Comparison of ENCODE assay signal across 2 cellular contexts in the genomic region with DNA sequence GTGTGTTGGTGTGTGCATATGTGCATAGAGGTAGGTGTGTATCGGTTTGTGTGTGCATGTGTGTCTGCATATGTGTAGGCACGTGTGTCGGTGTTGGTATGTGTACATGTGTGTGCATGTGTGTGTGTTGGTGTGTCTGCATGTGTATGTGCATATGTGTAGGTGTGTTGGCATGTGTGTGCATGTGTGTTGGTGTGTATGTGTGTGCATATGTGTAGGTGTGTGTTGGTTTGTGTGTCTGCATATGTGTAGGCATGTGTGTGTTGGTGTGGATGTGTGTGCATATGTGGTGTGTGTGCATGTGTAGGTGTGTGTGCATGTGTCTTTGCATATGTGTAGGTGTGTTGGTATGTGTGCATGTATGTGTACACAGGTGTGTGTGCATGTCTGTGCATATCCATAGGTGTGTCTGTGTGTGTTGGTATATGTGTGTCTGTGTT.
TF ChIP-seq lines count a peak whose summit lies in the region.

No MANE protein-coding gene starts in this region.

TF ChIP-seq in HepG2, 621 proteins besides CTCF, POLR2A, EP300 and RAD21 (continues in another document):
- TF ChIP-seq, protein P1, sequence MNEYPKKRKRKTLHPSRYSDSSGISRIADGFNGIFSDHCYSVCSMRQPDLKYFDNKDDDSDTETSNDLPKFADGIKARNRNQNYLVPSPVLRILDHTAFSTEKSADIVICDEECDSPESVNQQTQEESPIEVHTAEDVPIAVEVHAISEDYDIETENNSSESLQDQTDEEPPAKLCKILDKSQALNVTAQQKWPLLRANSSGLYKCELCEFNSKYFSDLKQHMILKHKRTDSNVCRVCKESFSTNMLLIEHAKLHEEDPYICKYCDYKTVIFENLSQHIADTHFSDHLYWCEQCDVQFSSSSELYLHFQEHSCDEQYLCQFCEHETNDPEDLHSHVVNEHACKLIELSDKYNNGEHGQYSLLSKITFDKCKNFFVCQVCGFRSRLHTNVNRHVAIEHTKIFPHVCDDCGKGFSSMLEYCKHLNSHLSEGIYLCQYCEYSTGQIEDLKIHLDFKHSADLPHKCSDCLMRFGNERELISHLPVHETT (CRISPR knock-in tag; conservative IDR thresholded peaks at IDR 0.05) = no peak
- TF ChIP-seq, protein P2, sequence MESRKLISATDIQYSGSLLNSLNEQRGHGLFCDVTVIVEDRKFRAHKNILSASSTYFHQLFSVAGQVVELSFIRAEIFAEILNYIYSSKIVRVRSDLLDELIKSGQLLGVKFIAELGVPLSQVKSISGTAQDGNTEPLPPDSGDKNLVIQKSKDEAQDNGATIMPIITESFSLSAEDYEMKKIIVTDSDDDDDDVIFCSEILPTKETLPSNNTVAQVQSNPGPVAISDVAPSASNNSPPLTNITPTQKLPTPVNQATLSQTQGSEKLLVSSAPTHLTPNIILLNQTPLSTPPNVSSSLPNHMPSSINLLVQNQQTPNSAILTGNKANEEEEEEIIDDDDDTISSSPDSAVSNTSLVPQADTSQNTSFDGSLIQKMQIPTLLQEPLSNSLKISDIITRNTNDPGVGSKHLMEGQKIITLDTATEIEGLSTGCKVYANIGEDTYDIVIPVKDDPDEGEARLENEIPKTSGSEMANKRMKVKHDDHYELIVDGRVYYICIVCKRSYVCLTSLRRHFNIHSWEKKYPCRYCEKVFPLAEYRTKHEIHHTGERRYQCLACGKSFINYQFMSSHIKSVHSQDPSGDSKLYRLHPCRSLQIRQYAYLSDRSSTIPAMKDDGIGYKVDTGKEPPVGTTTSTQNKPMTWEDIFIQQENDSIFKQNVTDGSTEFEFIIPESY (CRISPR knock-in tag; IDR thresholded peaks at IDR 0.05) = no peak
- TF ChIP-seq, protein P3, sequence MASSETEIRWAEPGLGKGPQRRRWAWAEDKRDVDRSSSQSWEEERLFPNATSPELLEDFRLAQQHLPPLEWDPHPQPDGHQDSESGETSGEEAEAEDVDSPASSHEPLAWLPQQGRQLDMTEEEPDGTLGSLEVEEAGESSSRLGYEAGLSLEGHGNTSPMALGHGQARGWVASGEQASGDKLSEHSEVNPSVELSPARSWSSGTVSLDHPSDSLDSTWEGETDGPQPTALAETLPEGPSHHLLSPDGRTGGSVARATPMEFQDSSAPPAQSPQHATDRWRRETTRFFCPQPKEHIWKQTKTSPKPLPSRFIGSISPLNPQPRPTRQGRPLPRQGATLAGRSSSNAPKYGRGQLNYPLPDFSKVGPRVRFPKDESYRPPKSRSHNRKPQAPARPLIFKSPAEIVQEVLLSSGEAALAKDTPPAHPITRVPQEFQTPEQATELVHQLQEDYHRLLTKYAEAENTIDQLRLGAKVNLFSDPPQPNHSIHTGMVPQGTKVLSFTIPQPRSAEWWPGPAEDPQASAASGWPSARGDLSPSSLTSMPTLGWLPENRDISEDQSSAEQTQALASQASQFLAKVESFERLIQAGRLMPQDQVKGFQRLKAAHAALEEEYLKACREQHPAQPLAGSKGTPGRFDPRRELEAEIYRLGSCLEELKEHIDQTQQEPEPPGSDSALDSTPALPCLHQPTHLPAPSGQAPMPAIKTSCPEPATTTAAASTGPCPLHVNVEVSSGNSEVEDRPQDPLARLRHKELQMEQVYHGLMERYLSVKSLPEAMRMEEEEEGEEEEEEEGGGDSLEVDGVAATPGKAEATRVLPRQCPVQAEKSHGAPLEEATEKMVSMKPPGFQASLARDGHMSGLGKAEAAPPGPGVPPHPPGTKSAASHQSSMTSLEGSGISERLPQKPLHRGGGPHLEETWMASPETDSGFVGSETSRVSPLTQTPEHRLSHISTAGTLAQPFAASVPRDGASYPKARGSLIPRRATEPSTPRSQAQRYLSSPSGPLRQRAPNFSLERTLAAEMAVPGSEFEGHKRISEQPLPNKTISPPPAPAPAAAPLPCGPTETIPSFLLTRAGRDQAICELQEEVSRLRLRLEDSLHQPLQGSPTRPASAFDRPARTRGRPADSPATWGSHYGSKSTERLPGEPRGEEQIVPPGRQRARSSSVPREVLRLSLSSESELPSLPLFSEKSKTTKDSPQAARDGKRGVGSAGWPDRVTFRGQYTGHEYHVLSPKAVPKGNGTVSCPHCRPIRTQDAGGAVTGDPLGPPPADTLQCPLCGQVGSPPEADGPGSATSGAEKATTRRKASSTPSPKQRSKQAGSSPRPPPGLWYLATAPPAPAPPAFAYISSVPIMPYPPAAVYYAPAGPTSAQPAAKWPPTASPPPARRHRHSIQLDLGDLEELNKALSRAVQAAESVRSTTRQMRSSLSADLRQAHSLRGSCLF (CRISPR knock-in tag; IDR thresholded peaks at IDR 0.05; ENCODE audit: borderline replicate concordance) = no peak
- TF ChIP-seq ESRRA (CRISPR knock-in tag; IDR thresholded peaks at IDR 0.05; ENCODE audit: low read depth) (no peak), ZNF674 (CRISPR knock-in tag; IDR thresholded peaks at IDR 0.05; ENCODE audit: low read depth) (no peak), ARNT2 (CRISPR knock-in tag; IDR thresholded peaks at IDR 0.05; ENCODE audit: low read depth) (no peak), FOSL2 (CRISPR knock-in tag; IDR thresholded peaks at IDR 0.05) (no peak), ZNF207 (IDR thresholded peaks at IDR 0.05; ENCODE audit: borderline replicate concordance) (peak; percentile 93; the same call in 1 of the 2 replicates), CHD4 (IDR thresholded peaks at IDR 0.05; ENCODE audit: borderline replicate concordance, low read length) (no peak), TOPORS (CRISPR knock-in tag; IDR thresholded peaks at IDR 0.05) (no peak), MAF1 (CRISPR knock-in tag; IDR thresholded peaks at IDR 0.05; ENCODE audit: borderline replicate concordance) (no peak), ZNF432 (CRISPR knock-in tag; IDR thresholded peaks at IDR 0.05; ENCODE audit: borderline replicate concordance) (no peak), ZNF468 (CRISPR knock-in tag; IDR thresholded peaks at IDR 0.05) (no peak), HCFC1 (IDR thresholded peaks at IDR 0.05; ENCODE audit: low read depth, low read length) (no peak)
- TF ChIP-seq, protein P4, sequence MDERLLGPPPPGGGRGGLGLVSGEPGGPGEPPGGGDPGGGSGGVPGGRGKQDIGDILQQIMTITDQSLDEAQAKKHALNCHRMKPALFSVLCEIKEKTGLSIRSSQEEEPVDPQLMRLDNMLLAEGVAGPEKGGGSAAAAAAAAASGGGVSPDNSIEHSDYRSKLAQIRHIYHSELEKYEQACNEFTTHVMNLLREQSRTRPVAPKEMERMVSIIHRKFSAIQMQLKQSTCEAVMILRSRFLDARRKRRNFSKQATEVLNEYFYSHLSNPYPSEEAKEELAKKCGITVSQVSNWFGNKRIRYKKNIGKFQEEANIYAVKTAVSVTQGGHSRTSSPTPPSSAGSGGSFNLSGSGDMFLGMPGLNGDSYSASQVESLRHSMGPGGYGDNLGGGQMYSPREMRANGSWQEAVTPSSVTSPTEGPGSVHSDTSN (CRISPR knock-in tag; IDR thresholded peaks at IDR 0.05) = no peak
- TF ChIP-seq, protein P5, sequence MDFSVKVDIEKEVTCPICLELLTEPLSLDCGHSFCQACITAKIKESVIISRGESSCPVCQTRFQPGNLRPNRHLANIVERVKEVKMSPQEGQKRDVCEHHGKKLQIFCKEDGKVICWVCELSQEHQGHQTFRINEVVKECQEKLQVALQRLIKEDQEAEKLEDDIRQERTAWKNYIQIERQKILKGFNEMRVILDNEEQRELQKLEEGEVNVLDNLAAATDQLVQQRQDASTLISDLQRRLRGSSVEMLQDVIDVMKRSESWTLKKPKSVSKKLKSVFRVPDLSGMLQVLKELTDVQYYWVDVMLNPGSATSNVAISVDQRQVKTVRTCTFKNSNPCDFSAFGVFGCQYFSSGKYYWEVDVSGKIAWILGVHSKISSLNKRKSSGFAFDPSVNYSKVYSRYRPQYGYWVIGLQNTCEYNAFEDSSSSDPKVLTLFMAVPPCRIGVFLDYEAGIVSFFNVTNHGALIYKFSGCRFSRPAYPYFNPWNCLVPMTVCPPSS (IDR thresholded peaks at IDR 0.05) = peak; percentile 66; the same call in 1 of the 2 replicates

TF ChIP-seq in K562, 482 proteins besides CTCF, POLR2A, EP300 and RAD21 (continues in another document):
- TF ChIP-seq, protein P1 (CRISPR knock-in tag; conservative IDR thresholded peaks at IDR 0.05 in 1 of 2, IDR thresholded peaks at IDR 0.05 in 1 of 2) = no peak
- TF ChIP-seq ELF4 (CRISPR knock-in tag; IDR thresholded peaks at IDR 0.05) (0 out of 2 replicates have a peak, but pooled peaks have one; percentile 20), ZNF77 (CRISPR knock-in tag; IDR thresholded peaks at IDR 0.05) (no peak), PTRF (tag; IDR thresholded peaks at IDR 0.05) (no peak), ZNF134 (CRISPR knock-in tag; conservative IDR thresholded peaks at IDR 0.05) (no peak), GTF2E2 (tag; IDR thresholded peaks at IDR 0.05) (no peak), JUNB (CRISPR knock-in tag; conservative IDR thresholded peaks at IDR 0.05) (no peak), XRCC5 (IDR thresholded peaks at IDR 0.05; ENCODE audit: low read depth, low read length) (no peak), HMG20A (CRISPR knock-in tag; conservative IDR thresholded peaks at IDR 0.05) (no peak), RBFOX2 (IDR thresholded peaks at IDR 0.05; ENCODE audit: low read depth, low read length) (no peak), BRCA1 (IDR thresholded peaks at IDR 0.05) (no peak), BRCA1 (CRISPR knock-in tag; IDR thresholded peaks at IDR 0.05) (no peak), TBP (optimal IDR thresholded peaks at IDR 0.05; ENCODE audit: low read depth, low read length) (no peak), KAT2B (IDR thresholded peaks at IDR 0.05; ENCODE audit: low read depth, low read length) (no peak), MYBL2 (IDR thresholded peaks at IDR 0.05; ENCODE audit: low read depth) (no peak), MYBL2 (CRISPR knock-in tag; IDR thresholded peaks at IDR 0.05; ENCODE audit: borderline replicate concordance) (peak; percentile 43; the same call in 1 of the 2 replicates)
- TF ChIP-seq, protein P6, sequence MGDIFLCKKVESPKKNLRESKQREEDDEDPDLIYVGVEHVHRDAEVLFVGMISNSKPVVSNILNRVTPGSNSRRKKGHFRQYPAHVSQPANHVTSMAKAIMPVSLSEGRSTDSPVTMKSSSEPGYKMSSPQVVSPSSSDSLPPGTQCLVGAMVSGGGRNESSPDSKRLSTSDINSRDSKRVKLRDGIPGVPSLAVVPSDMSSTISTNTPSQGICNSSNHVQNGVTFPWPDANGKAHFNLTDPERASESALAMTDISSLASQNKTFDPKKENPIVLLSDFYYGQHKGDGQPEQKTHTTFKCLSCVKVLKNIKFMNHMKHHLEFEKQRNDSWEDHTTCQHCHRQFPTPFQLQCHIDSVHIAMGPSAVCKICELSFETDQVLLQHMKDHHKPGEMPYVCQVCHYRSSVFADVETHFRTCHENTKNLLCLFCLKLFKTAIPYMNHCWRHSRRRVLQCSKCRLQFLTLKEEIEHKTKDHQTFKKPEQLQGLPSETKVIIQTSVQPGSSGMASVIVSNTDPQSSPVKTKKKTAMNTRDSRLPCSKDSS (IDR thresholded peaks at IDR 0.05; ENCODE audit: low read depth, partially characterized antibody) = no peak
- TF ChIP-seq, protein P7, sequence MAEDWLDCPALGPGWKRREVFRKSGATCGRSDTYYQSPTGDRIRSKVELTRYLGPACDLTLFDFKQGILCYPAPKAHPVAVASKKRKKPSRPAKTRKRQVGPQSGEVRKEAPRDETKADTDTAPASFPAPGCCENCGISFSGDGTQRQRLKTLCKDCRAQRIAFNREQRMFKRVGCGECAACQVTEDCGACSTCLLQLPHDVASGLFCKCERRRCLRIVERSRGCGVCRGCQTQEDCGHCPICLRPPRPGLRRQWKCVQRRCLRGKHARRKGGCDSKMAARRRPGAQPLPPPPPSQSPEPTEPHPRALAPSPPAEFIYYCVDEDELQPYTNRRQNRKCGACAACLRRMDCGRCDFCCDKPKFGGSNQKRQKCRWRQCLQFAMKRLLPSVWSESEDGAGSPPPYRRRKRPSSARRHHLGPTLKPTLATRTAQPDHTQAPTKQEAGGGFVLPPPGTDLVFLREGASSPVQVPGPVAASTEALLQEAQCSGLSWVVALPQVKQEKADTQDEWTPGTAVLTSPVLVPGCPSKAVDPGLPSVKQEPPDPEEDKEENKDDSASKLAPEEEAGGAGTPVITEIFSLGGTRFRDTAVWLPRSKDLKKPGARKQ (CRISPR knock-in tag; IDR thresholded peaks at IDR 0.05) = no peak
- TF ChIP-seq, protein P8, sequence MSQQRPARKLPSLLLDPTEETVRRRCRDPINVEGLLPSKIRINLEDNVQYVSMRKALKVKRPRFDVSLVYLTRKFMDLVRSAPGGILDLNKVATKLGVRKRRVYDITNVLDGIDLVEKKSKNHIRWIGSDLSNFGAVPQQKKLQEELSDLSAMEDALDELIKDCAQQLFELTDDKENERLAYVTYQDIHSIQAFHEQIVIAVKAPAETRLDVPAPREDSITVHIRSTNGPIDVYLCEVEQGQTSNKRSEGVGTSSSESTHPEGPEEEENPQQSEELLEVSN (IDR thresholded peaks at IDR 0.05; ENCODE audit: borderline replicate concordance in 1 of 2, extremely low read depth in 1 of 2, insufficient read depth in 1 of 2, insufficient read length in 1 of 2, low read depth in 1 of 2, low read length in 1 of 2, poor library complexity in 1 of 2, severe bottlenecking in 1 of 2) = no peak
- TF ChIP-seq, protein P9, sequence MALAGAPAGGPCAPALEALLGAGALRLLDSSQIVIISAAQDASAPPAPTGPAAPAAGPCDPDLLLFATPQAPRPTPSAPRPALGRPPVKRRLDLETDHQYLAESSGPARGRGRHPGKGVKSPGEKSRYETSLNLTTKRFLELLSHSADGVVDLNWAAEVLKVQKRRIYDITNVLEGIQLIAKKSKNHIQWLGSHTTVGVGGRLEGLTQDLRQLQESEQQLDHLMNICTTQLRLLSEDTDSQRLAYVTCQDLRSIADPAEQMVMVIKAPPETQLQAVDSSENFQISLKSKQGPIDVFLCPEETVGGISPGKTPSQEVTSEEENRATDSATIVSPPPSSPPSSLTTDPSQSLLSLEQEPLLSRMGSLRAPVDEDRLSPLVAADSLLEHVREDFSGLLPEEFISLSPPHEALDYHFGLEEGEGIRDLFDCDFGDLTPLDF (CRISPR knock-in tag; IDR thresholded peaks at IDR 0.05) = no peak
- TF ChIP-seq, protein P10, sequence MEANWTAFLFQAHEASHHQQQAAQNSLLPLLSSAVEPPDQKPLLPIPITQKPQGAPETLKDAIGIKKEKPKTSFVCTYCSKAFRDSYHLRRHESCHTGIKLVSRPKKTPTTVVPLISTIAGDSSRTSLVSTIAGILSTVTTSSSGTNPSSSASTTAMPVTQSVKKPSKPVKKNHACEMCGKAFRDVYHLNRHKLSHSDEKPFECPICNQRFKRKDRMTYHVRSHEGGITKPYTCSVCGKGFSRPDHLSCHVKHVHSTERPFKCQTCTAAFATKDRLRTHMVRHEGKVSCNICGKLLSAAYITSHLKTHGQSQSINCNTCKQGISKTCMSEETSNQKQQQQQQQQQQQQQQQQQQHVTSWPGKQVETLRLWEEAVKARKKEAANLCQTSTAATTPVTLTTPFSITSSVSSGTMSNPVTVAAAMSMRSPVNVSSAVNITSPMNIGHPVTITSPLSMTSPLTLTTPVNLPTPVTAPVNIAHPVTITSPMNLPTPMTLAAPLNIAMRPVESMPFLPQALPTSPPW (CRISPR knock-in tag; IDR thresholded peaks at IDR 0.05) = no peak
- TF ChIP-seq, protein P11, sequence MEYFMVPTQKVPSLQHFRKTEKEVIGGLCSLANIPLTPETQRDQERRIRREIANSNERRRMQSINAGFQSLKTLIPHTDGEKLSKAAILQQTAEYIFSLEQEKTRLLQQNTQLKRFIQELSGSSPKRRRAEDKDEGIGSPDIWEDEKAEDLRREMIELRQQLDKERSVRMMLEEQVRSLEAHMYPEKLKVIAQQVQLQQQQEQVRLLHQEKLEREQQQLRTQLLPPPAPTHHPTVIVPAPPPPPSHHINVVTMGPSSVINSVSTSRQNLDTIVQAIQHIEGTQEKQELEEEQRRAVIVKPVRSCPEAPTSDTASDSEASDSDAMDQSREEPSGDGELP (CRISPR knock-in tag; IDR thresholded peaks at IDR 0.05; ENCODE audit: borderline replicate concordance) = no peak
